Comparison of ENCODE assay signal across 1 cellular context in the genomic region with DNA sequence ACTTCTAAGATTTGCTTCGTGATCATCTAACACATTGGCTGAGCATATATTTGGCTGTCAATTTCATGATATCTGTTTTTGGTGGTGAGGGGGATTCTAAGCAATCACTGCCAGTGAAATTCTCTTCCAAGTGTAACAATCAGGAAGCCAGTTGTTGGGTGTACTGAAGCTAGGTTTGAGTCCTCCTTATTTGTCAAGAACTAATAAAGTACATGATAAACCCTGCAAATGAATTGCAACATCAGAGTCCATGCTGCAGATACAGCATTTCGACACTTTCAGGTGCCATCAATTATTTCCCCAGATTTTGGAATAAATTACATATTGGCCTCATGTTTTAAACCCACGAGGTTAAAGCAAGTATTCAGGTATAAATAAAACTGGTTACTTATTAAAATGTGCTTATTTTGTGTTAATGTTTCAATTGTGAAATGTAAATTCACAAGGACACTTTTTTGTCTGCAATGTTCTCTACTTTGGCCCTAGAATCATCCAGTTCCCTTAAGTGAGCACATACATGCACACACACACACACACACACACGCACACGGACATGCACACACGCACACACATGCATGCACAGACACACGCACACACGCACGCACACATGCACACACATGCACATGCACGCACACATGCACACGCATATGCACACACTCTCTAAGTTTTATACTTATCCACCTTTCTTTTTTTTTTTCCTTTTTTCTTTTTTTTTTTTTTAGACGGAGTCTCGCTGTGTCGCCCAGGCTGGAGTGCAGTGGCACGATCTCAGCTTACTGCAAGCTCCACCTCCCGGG.
TF ChIP-seq lines count a peak whose summit lies in the region.

No MANE protein-coding gene starts in this region.

TF ChIP-seq in HepG2, 621 proteins besides CTCF, POLR2A, EP300 and RAD21:
- TF ChIP-seq PTBP1 (IDR thresholded peaks at IDR 0.05; ENCODE audit: low read depth, low read length, poor library complexity, severe bottlenecking) = no peak
- TF ChIP-seq, protein P1, sequence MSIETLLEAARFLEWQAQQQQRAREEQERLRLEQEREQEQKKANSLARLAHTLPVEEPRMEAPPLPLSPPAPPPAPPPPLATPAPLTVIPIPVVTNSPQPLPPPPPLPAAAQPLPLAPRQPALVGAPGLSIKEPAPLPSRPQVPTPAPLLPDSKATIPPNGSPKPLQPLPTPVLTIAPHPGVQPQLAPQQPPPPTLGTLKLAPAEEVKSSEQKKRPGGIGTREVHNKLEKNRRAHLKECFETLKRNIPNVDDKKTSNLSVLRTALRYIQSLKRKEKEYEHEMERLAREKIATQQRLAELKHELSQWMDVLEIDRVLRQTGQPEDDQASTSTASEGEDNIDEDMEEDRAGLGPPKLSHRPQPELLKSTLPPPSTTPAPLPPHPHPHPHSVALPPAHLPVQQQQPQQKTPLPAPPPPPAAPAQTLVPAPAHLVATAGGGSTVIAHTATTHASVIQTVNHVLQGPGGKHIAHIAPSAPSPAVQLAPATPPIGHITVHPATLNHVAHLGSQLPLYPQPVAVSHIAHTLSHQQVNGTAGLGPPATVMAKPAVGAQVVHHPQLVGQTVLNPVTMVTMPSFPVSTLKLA (IDR thresholded peaks at IDR 0.05) = peak; percentile 34
